ENCODE assay signal across 23 cellular contexts in the genomic region with DNA sequence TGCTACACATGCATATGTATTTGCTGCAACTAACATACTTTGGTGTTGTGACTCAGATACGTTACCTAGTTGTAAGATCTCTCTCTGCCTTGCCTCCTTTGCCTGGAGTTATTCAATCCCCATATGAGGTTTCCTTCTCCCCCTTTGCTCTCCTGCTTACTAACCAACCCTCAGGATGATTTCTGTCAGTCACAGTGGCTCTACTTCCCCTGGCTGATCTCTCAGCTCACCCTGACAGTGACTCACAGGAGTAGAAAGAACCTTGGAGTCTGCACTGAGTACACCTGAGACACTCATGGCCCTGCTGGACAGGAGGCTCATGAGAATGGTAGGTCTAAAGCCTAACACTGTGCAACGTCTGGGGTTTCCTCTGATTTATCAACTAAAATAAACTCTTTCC.
A peak's percentile ranks its signal among the peaks of the same experiment; 100 is the strongest.
DNase-seq lines count a peak whose midpoint lies in the region; ATAC-seq, FAIRE-seq and TF ChIP-seq lines count a peak whose summit lies in the region.
"Had no signal": no experiment of that assay in that cellular context is flagged by ENCODE, and none has a peak within 500 bp of the region (broad histone marks: within the 10 kb centered on the region; RNA-seq: fewer than 3 reads in every experiment).

No MANE protein-coding gene starts in this region.

- H3K9me3 Mint-ChIP-seq in activated CD4-positive, alpha-beta T cell treated with anti-CD3 and anti-CD28 coated beads for 36 hours (ENCODE audit: low read depth): peaks cover 3% of the 10 kb centered on the region
- peaks cover 0 to 10% (median 0%) of the 10 kb centered on the region in 9 donors for H3K9me3 Mint-ChIP-seq in naive thymus-derived CD8-positive, alpha-beta T cell
- H3K9me3 Mint-ChIP-seq: dendritic cell treated with granulocyte-macrophage colony-stimulating factor and Interleukin-4, amounts not matched to agents 40 ng/mL and 50 ng/mL, for 4 days had no signal

- ATAC-seq in activated CD4-positive, alpha-beta T cell treated with anti-CD3 and anti-CD28 coated beads for 36 hours: peak; percentile 55
- ATAC-seq in GM21529 (IDR thresholded peaks at IDR 0.05; ENCODE audit: unreplicated experiment) (no peak), HG02588 (IDR thresholded peaks at IDR 0.05; ENCODE audit: unreplicated experiment) (no peak)
- no peak for ATAC-seq in naive thymus-derived CD8-positive, alpha-beta T cell
- ATAC-seq: right cardiac atrium had no signal

- no peaks in the 10 kb centered on the region for H3K36me3 Mint-ChIP-seq in activated CD4-positive, alpha-beta T cell treated with anti-CD3 and anti-CD28 coated beads for 36 hours (ENCODE audit: low read depth)
- no peaks in the 10 kb centered on the region for H3K36me3 Mint-ChIP-seq in naive thymus-derived CD8-positive, alpha-beta T cell

- no peak for DNase-seq in activated CD4-positive, alpha-beta T cell treated with anti-CD3 and anti-CD28 coated beads for 36 hours
- no peak for DNase-seq in activated CD4-positive, alpha-beta T cell treated with anti-CD3 and anti-CD28 coated beads, Interleukin-2, amount 50 U/mL, for 1 hour
- peak; percentile 33 for DNase-seq in RWPE1 (ENCODE audit: low spot score)
- DNase-seq in epithelial cell of prostate (ENCODE audit: low read depth, low spot score): peak; percentile 86
- peak; percentile 34 for DNase-seq in small intestine
- DNase-seq in naive thymus-derived CD8-positive, alpha-beta T cell: no peak
- DNase-seq: activated CD4-positive, alpha-beta T cell treated with anti-CD3 and anti-CD28 coated beads for 4 hours; brain microvascular endothelial cell; KBM-7; kidney; NCI-H2081 treated with DMSO at 0.1 percent for 48 hours; NCI-H510A treated with DMSO at 0.1 percent for 48 hours; right cardiac atrium; stimulated activated CD4-positive, alpha-beta T cell treated with anti-CD3 and anti-CD28 coated beads, Interleukin-15, amount 100 ng/mL, for 24 hours; SW 1271 had no signal

- H3K36me3 ChIP-seq in small intestine (ENCODE audit: control insufficient read depth in 2 of 2, insufficient read depth in 2 of 2, low read length in 2 of 2): no peaks in the 10 kb centered on the region
- H3K36me3 ChIP-seq: BLaER1, brain microvascular endothelial cell, suprapubic skin had no signal

- TF ChIP-seq CTCF in RWPE1 (conservative IDR thresholded peaks at IDR 0.05; ENCODE audit: low read depth): no peak

- no peak overlapping the region for H3K27ac ChIP-seq in RWPE1
- H3K27ac ChIP-seq in epithelial cell of prostate: peak overlapping the region; percentile 51
- no peak overlapping the region for H3K27ac ChIP-seq in small intestine (ENCODE audit: low read depth in 1 of 2, low read length in 1 of 2)
- H3K27ac ChIP-seq: BLaER1, brain microvascular endothelial cell, GM23248, suprapubic skin had no signal

- H3K27ac Mint-ChIP-seq in activated CD4-positive, alpha-beta T cell treated with anti-CD3 and anti-CD28 coated beads for 36 hours: no peak overlapping the region
- peak overlapping the region in 1 of 10 donors; percentile 46 for H3K27ac Mint-ChIP-seq in naive thymus-derived CD8-positive, alpha-beta T cell
- H3K27ac Mint-ChIP-seq: activated naive CD8-positive, alpha-beta T cell; dendritic cell treated with granulocyte-macrophage colony-stimulating factor and Interleukin-4, amounts not matched to agents 40 ng/mL and 50 ng/mL, for 4 days had no signal

- intact Hi-C loops in activated CD4-positive, alpha-beta T cell treated with anti-CD3 and anti-CD28 coated beads for 36 hours (cut with DNase I, micrococcal nuclease): no loop called here

- H3K4me1 Mint-ChIP-seq in activated CD4-positive, alpha-beta T cell treated with anti-CD3 and anti-CD28 coated beads for 36 hours: no peaks in the 10 kb centered on the region
- peaks cover 2 to 19% (median 10%) of the 10 kb centered on the region in 4 donors for H3K4me1 Mint-ChIP-seq in naive thymus-derived CD8-positive, alpha-beta T cell

- H3K27me3 ChIP-seq in small intestine (ENCODE audit: control insufficient read depth in 2 of 2, insufficient read depth in 2 of 2, low read length in 2 of 2): no peaks in the 10 kb centered on the region
- H3K27me3 ChIP-seq: BLaER1, brain microvascular endothelial cell, suprapubic skin had no signal

- H3K9me3 ChIP-seq in small intestine (ENCODE audit: control insufficient read depth, low read depth): no peaks in the 10 kb centered on the region
- H3K9me3 ChIP-seq: BLaER1, suprapubic skin had no signal

- H3K4me3 ChIP-seq in small intestine (ENCODE audit: low read depth in 1 of 2, low read length in 2 of 2): no peak overlapping the region
- H3K4me3 ChIP-seq: BLaER1, GM23248, suprapubic skin had no signal

- H3K27me3 Mint-ChIP-seq in activated CD4-positive, alpha-beta T cell treated with anti-CD3 and anti-CD28 coated beads for 36 hours: no peaks in the 10 kb centered on the region
- no peaks in the 10 kb centered on the region for H3K27me3 Mint-ChIP-seq in naive thymus-derived CD8-positive, alpha-beta T cell
- H3K27me3 Mint-ChIP-seq: activated naive CD8-positive, alpha-beta T cell had no signal

- no peaks in the 10 kb centered on the region for H3K4me1 ChIP-seq in small intestine (ENCODE audit: control insufficient read depth in 2 of 2, insufficient read depth in 1 of 2, low read depth in 1 of 2, low read length in 1 of 2)
- H3K4me1 ChIP-seq: BLaER1, suprapubic skin had no signal

- POLR2A ChIA-PET in activated CD4-positive, alpha-beta T cell treated with anti-CD3 and anti-CD28 coated beads for 36 hours (lab: Charles Lee): no interaction called here
- POLR2A ChIA-PET in RWPE1 (lab: Yijun Ruan, JAX; ENCODE audit: low non-redundant PET): no interaction called here
- POLR2A ChIA-PET in naive thymus-derived CD8-positive, alpha-beta T cell (lab: Charles Lee): no interaction called here

- FAIRE-seq in small intestine (lab: Jason Lieb, UNC): no peak
- FAIRE-seq: D721Med, kidney had no signal

- CTCF ChIA-PET in activated CD4-positive, alpha-beta T cell treated with anti-CD3 and anti-CD28 coated beads for 36 hours (lab: Charles Lee): no interaction called here
- CTCF ChIA-PET in RWPE1 (lab: Yijun Ruan, JAX): no interaction called here

- no peak overlapping the region for H3K4me3 Mint-ChIP-seq in activated CD4-positive, alpha-beta T cell treated with anti-CD3 and anti-CD28 coated beads for 36 hours
- H3K4me3 Mint-ChIP-seq in naive thymus-derived CD8-positive, alpha-beta T cell: peak overlapping the region in 2 of 10 donors; percentile 1 to 12
- H3K4me3 Mint-ChIP-seq: activated naive CD8-positive, alpha-beta T cell; dendritic cell treated with granulocyte-macrophage colony-stimulating factor and Interleukin-4, amounts not matched to agents 40 ng/mL and 50 ng/mL, for 4 days had no signal

- WGBS in small intestine, 3 donors: 74 to 83% (median 79%) methylated on average over 2 of the region's 2 CpGs

Comparison
In these comparisons a context has a peak if more than half of its experiments do, and no peak if none do; other contexts are left out.
1. DNase-seq: peak in RWPE1 (single experiment), epithelial cell of prostate (single experiment) and small intestine (single experiment); none in activated CD4-positive, alpha-beta T cell treated with anti-CD3 and anti-CD28 coated beads for 36 hours (single experiment), activated CD4-positive, alpha-beta T cell treated with anti-CD3 and anti-CD28 coated beads, Interleukin-2, amount 50 U/mL, for 1 hour (single experiment) and naive thymus-derived CD8-positive, alpha-beta T cell (0 of 10).